Comparison of ENCODE assay signal across 15 cellular contexts in the genomic region with DNA sequence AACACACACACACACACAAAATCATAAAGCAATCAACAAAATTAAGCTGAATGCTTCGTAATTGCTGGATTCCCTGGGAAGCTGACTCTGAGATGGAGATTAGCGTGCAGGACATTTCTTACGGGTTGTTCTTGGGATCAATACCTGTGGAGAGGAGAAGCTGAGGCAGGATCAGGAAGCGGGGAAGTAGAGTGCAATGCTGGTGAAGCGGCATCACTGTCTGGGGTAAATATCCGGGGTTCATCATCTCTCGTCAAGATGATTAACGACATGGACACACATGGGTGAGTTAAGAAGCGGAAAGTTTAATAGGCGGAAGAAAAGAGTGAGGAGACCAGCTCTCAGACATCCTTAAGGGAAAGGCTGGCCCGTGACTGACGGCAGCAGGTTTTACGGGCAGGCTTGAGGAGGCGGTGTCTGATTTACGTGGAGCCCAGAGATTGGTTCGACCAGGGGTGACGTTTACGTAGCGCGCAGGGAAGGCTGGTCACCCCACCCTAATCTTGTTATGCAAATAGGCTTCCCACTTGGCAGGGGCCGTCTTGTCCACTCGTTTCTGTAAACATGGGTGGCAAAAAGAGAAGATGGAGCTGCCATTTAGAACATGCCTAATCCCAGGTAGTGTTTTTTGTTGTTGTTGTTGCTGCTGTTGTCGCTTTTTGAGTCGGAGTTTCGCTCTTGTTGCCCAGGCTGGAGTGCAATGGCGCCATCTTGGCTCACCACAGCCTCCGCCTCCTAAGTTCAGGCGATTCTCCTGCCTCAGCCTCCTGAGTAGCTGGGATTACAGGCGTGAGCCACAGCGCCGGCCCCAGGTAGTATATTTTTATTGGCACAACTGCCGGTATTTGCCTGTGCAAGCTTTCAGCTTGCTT.
"Had no signal": no experiment of that assay in that cellular context is flagged by ENCODE, and none has a peak within 500 bp of the region (broad histone marks: within the 10 kb centered on the region; RNA-seq: fewer than 3 reads in every experiment).

No MANE protein-coding gene starts in this region.

- DNase-seq: activated CD4-positive, alpha-beta memory T cell treated with anti-CD3 and anti-CD28 coated beads, Interleukin-2, amount 10 ng/mL, durations not matched to agents 7 days and 5 days; activated CD8-positive, alpha-beta memory T cell treated with anti-CD3 and anti-CD28 coated beads, Interleukin-2, amount 50 U/mL, for 4 hours; activated naive CD8-positive, alpha-beta T cell treated with anti-CD3 and anti-CD28 coated beads, Interleukin-2, amount 10 ng/mL, durations not matched to agents 7 days and 5 days; activated T-cell treated with anti-CD3 and anti-CD28 coated beads, Interleukin-2, amount 50 U/mL, for 72 hours; aorta; dorsolateral prefrontal cortex; glutamatergic neuron; immature natural killer cell; ovary; thyroid gland; uterus had no signal

- H3K27ac ChIP-seq: dorsolateral prefrontal cortex, ovary, right atrium auricular region, skin epidermis, thyroid gland, uterus had no signal

- H3K9me3 ChIP-seq: ovary, right atrium auricular region, thyroid gland, uterus had no signal

- H3K27me3 ChIP-seq: ovary, right atrium auricular region, thyroid gland, uterus had no signal

- H3K4me1 ChIP-seq: right atrium auricular region, thyroid gland, uterus had no signal

- ATAC-seq: activated T-cell treated with anti-CD3 and anti-CD28 coated beads, Interleukin-2, amount 50 U/mL, for 72 hours; esophagus mucosa; left lobe of liver had no signal

- H3K4me3 ChIP-seq: dorsolateral prefrontal cortex, ovary, right atrium auricular region, skin epidermis, thyroid gland, uterus had no signal

- H3K36me3 ChIP-seq: ovary, right atrium auricular region, thyroid gland, uterus had no signal
